In genomic region chr6:75222261-75222660, GRCh38 we compare ENCODE assay signal across 19 cellular contexts. TPM values are rescaled to one million over a fixed set of nuclear protein-coding genes. Genes with fewer than 3 reads are reported as not detected.
A peak's percentile ranks its signal among the peaks of the same experiment; 100 is the strongest.
DNase-seq lines count a peak whose midpoint lies in the region; ATAC-seq and TF ChIP-seq lines count a peak whose summit lies in the region.
"Had no signal": no experiment of that assay in that cellular context is flagged by ENCODE, and none has a peak within 500 bp of the region (broad histone marks: within the 10 kb centered on the region; RNA-seq: fewer than 3 reads in every experiment).

No MANE protein-coding gene starts in this region.

- H3K36me3 ChIP-seq in liver (ENCODE audit: control insufficient read depth in 4 of 4, insufficient read depth in 3 of 4, low read depth in 1 of 4, low read length in 3 of 4) (no peaks in the 10 kb centered on the region), right lobe of liver (no peaks in the 10 kb centered on the region)

- H3K9me3 ChIP-seq in right cardiac atrium (ENCODE audit: control insufficient read depth, low read length) (no peaks in the 10 kb centered on the region), liver (ENCODE audit: control insufficient read depth in 4 of 4, low read length in 3 of 4) (no peaks in the 10 kb centered on the region), right lobe of liver (no peaks in the 10 kb centered on the region)
- H3K9me3 ChIP-seq: A549 had no signal

- TF ChIP-seq CTCF in liver (IDR thresholded peaks at IDR 0.05; ENCODE audit: low read depth, low read length, missing input control) (no peak), right lobe of liver (IDR thresholded peaks at IDR 0.05) (no peak), nephron progenitor cell (IDR thresholded peaks at IDR 0.05) (no peak)

- no peak for TF ChIP-seq POLR2A in right lobe of liver (IDR thresholded peaks at IDR 0.05)

- DNase-seq in Right ventricle myocardium inferior (ENCODE audit: missing footprints) (no peak), right cardiac atrium (no peak), right lobe of liver (no peak), nephron progenitor cell (no peak), nucleus accumbens (lab: John Stamatoyannopoulos, UW) (no peak), hippocampal formation (lab: John Stamatoyannopoulos, UW) (no peak), C1 segment of cervical spinal cord (lab: John Stamatoyannopoulos, UW) (no peak)
- DNase-seq: AML-193; CD4-positive, alpha-beta memory T cell; DMS153; DMS79; GDM1; HFFc6 had no signal

- no peaks in the 10 kb centered on the region for H3K27me3 ChIP-seq in right cardiac atrium (ENCODE audit: control insufficient read depth, insufficient read depth)
- no peaks in the 10 kb centered on the region for H3K27me3 ChIP-seq in liver (ENCODE audit: control insufficient read depth in 4 of 4, insufficient read depth in 4 of 4, low read length in 3 of 4)
- no peaks in the 10 kb centered on the region for H3K27me3 ChIP-seq in right lobe of liver

- no peak overlapping the region for H3K27ac ChIP-seq in right cardiac atrium (ENCODE audit: low read length)
- H3K27ac ChIP-seq in liver (ENCODE audit: low read depth in 1 of 2, low read length in 2 of 2): no peak overlapping the region
- H3K27ac ChIP-seq in right lobe of liver: no peak overlapping the region
- H3K27ac ChIP-seq: 22Rv1, A549 had no signal

- H3K4me3 Mint-ChIP-seq in nephron progenitor cell: no peak overlapping the region
- H3K4me3 Mint-ChIP-seq: CD14-positive monocyte; CD4-positive, alpha-beta memory T cell; GM23338; HFFc6 had no signal

- H3K27ac Mint-ChIP-seq in nephron progenitor cell: peak overlapping the region; percentile 4
- H3K27ac Mint-ChIP-seq: CD14-positive monocyte; CD4-positive, alpha-beta memory T cell; GM23338; HFFc6 had no signal

- intact Hi-C loops in Right ventricle myocardium inferior (cut with DNase I) (no loop called here), right cardiac atrium (cut with DNase I) (no loop called here), right lobe of liver (cut with DNase I) (no loop called here)

- H3K4me3 ChIP-seq in right cardiac atrium (ENCODE audit: low read length): no peak overlapping the region
- no peak overlapping the region for H3K4me3 ChIP-seq in liver (ENCODE audit: low read depth in 1 of 3, low read length in 3 of 3)
- H3K4me3 ChIP-seq in right lobe of liver: no peak overlapping the region
- H3K4me3 ChIP-seq: A549, GM23338 had no signal

- ATAC-seq in Right ventricle myocardium inferior (peak; percentile 46), right cardiac atrium (no peak), right lobe of liver (no peak)
- ATAC-seq: A549, GM23338, HCT116 had no signal

- peaks cover 12% of the 10 kb centered on the region for H3K4me1 Mint-ChIP-seq in nephron progenitor cell
- H3K4me1 Mint-ChIP-seq: CD4-positive, alpha-beta memory T cell had no signal

- no peak for TF ChIP-seq RAD21 in liver (IDR thresholded peaks at IDR 0.05)

- H3K4me1 ChIP-seq in right cardiac atrium (ENCODE audit: control insufficient read depth, insufficient read depth, low read length) (no peaks in the 10 kb centered on the region), liver (ENCODE audit: control insufficient read depth in 4 of 4, insufficient read depth in 4 of 4, low read length in 3 of 4) (peaks cover 9 to 36% (median 27%) of the 10 kb centered on the region in 4 donors), right lobe of liver (peaks cover 0 to 43% (median 6%) of the 10 kb centered on the region in 4 donors)

- no peak overlapping the region for H3K9ac ChIP-seq in liver (ENCODE audit: low read depth in 1 of 2, low read length in 2 of 2)

- peaks cover 3% of the 10 kb centered on the region for H3K9me3 Mint-ChIP-seq in nephron progenitor cell
- H3K9me3 Mint-ChIP-seq: CD14-positive monocyte, GM23338, HFFc6 had no signal

- peaks cover 2% of the 10 kb centered on the region for H3K36me3 Mint-ChIP-seq in nephron progenitor cell (ENCODE audit: low read depth)
- H3K36me3 Mint-ChIP-seq: CD14-positive monocyte; CD4-positive, alpha-beta memory T cell had no signal

- H3K27me3 Mint-ChIP-seq in nephron progenitor cell (ENCODE audit: low read depth, poor library complexity): peaks cover 4% of the 10 kb centered on the region

TF ChIP-seq in liver, 16 proteins besides CTCF, POLR2A, EP300 and RAD21:
- TF ChIP-seq SP1 (IDR thresholded peaks at IDR 0.05) (peak; percentile 17), RXRA (IDR thresholded peaks at IDR 0.05) (peak in 1 of 2 donors; percentile 20), TAF1 (conservative IDR thresholded peaks at IDR 0.05) (no peak)

RNA-seq across cellular contexts. Expression of gene COL12A1, which starts 16.4 kb away (rescaled TPM):
- total RNA-seq in Right ventricle myocardium inferior: 15.5 TPM
- total RNA-seq in right cardiac atrium: 10 to 100 TPM in 2 of 4 donors, 1 to 10 TPM in 2; 8.1 to 29.6 (median 9.3) TPM
- 5.4 TPM for polyA plus RNA-seq in right cardiac atrium
- total RNA-seq in liver: 1 to 10 TPM; 2.1 to 5.1 TPM
- polyA plus RNA-seq in liver: 1 to 10 TPM in 1 of 2 donors, under 1 TPM in 1; 0.15 to 1.5 TPM
- 1 to 10 TPM; 1.1 to 4.4 (median 3.0) TPM for total RNA-seq in right lobe of liver
- total RNA-seq: CD4-positive, alpha-beta memory T cell had no signal
- polyA plus RNA-seq: CD14-positive monocyte; CD4-positive, alpha-beta memory T cell had no signal

RNA-seq across cellular contexts. Expression of gene COX7A2, which starts 21.3 kb away (rescaled TPM):
- total RNA-seq in Right ventricle myocardium inferior (969 TPM), right cardiac atrium (100 to 1,000 TPM; 763 to 921 (median 836) TPM), liver (100 to 1,000 TPM in 1 of 2 donors, 10 to 100 TPM in 1; 69.8 to 279 TPM), right lobe of liver (100 to 1,000 TPM; 159 to 345 (median 218) TPM)
- polyA plus RNA-seq in right cardiac atrium (2,071 TPM), liver (100 to 1,000 TPM; 299 to 583 TPM)
